In the genomic region with DNA sequence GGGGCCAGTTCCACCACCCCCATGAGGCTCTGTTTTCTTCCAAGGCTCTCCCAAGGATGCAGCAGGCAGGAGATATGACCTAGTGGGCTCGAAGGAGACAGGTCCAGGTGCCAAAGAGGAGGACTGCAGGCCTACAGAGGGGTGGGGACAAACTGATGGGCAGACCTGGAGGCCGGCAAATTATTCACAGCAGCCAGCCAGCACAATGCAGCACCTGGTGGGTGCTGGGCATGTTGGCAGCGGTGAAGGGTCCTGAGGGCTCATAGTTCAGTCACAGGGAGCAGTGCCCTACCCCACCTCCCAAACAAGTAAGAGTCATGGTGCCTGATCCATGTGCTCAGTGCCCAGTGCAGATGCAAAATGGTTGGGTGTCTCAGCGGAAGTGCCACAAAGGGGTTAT, we compare ENCODE assay signal across 21 cellular contexts.
A peak's percentile ranks its signal among the peaks of the same experiment; 100 is the strongest.
DNase-seq lines count a peak whose midpoint lies in the region; ATAC-seq and TF ChIP-seq lines count a peak whose summit lies in the region.
"Had no signal": no experiment of that assay in that cellular context is flagged by ENCODE, and none has a peak within 500 bp of the region (broad histone marks: within the 10 kb centered on the region; RNA-seq: fewer than 3 reads in every experiment).

No MANE protein-coding gene starts in this region.

- WGBS in esophagus muscularis mucosa: 91% methylated on average over 3 of the region's 4 CpGs
- 69 to 86% (median 82%) methylated on average over 4 of the region's 4 CpGs for WGBS in spleen, 5 donors

- peaks cover 14% of the 10 kb centered on the region for H3K27me3 Mint-ChIP-seq in neural progenitor cell (ENCODE audit: insufficient read depth, low read depth)
- H3K27me3 Mint-ChIP-seq in activated naive CD8-positive, alpha-beta T cell treated with anti-CD3 and anti-CD28 coated beads, Interleukin-2, amount 50 U/mL, for 24 hours: peaks cover 17% of the 10 kb centered on the region

- H3K4me3 ChIP-seq in esophagus muscularis mucosa: no peak overlapping the region
- no peak overlapping the region for H3K4me3 ChIP-seq in neural progenitor cell
- no peak overlapping the region for H3K4me3 ChIP-seq in spleen
- H3K4me3 ChIP-seq: A549; BLaER1 treated with 17β-estradiol and CSF1 and Interleukin-3, amounts not matched to agents 10 nM and 100 nM; HAP-1 had no signal

- H3K79me2 ChIP-seq in neural progenitor cell (ENCODE audit: low read depth): no peaks in the 10 kb centered on the region

- intact Hi-C loops in esophagus muscularis mucosa (cut with DNase I) (no loop called here), spleen (cut with DNase I; ENCODE audit: low total_unique reads) (no loop called here)

- H3K36me3 ChIP-seq in esophagus muscularis mucosa (no peaks in the 10 kb centered on the region), neural progenitor cell (no peaks in the 10 kb centered on the region), spleen (no peaks in the 10 kb centered on the region)
- H3K36me3 ChIP-seq: BE2C; BLaER1 treated with 17β-estradiol and CSF1 and Interleukin-3, amounts not matched to agents 10 nM and 100 nM; HAP-1 had no signal

- no peak for ATAC-seq in activated naive CD8-positive, alpha-beta T cell treated with anti-CD3 and anti-CD28 coated beads, Interleukin-2, amount 50 U/mL, for 24 hours
- ATAC-seq: A549 had no signal

- no peak for TF ChIP-seq EP300 in esophagus muscularis mucosa (IDR thresholded peaks at IDR 0.05)

- no peaks in the 10 kb centered on the region for H3F3A ChIP-seq in neural progenitor cell (ENCODE audit: low read depth)

- H3K4me3 Mint-ChIP-seq in neural progenitor cell: no peak overlapping the region
- no peak overlapping the region for H3K4me3 Mint-ChIP-seq in activated naive CD8-positive, alpha-beta T cell treated with anti-CD3 and anti-CD28 coated beads, Interleukin-2, amount 50 U/mL, for 24 hours
- H3K4me3 Mint-ChIP-seq: CD14-positive monocyte; CD4-positive, alpha-beta memory T cell; HFFc6 had no signal

- H3K27me3 ChIP-seq in esophagus muscularis mucosa: peaks cover 0 to 52% (median 3%) of the 10 kb centered on the region in 4 donors
- peaks cover 5% of the 10 kb centered on the region for H3K27me3 ChIP-seq in neural progenitor cell
- H3K27me3 ChIP-seq in spleen (replicated peaks in 1 of 7): peaks cover 0 to 45% (median 7%) of the 10 kb centered on the region in 7 donors
- H3K27me3 ChIP-seq: BE2C; BLaER1 treated with 17β-estradiol and CSF1 and Interleukin-3, amounts not matched to agents 10 nM and 100 nM had no signal

- no peak overlapping the region for H3K27ac ChIP-seq in esophagus muscularis mucosa (replicated peaks in 1 of 4)
- H3K27ac ChIP-seq in neural progenitor cell: no peak overlapping the region
- no peak overlapping the region for H3K27ac ChIP-seq in spleen
- H3K27ac ChIP-seq: BLaER1 treated with 17β-estradiol and CSF1 and Interleukin-3, amounts not matched to agents 10 nM and 100 nM had no signal

- DNase-seq in ecto neural progenitor cell (ENCODE audit: low spot score): peak; percentile 29
- peak; percentile 82 for DNase-seq in esophagus muscularis mucosa (ENCODE audit: extremely low spot score)
- DNase-seq in neural progenitor cell (ENCODE audit: low spot score): no peak
- peak; percentile 49 for DNase-seq in spleen
- DNase-seq in iPS-NIHi7 (ENCODE audit: extremely low spot score): no peak
- no peak for DNase-seq in activated naive CD8-positive, alpha-beta T cell treated with anti-CD3 and anti-CD28 coated beads, Interleukin-2, amount 50 U/mL, for 24 hours
- no peak for DNase-seq in activated CD4-positive, alpha-beta T cell treated with anti-CD3 and anti-CD28 coated beads, Interleukin-2, amount 50 U/mL, for 48 hours
- DNase-seq: 8988T; ACHN; AML-193; BE2C; CD4-positive, alpha-beta memory T cell; COR-L47; DMS153; DND-41; GOT3; HFFc6 had no signal

- H4K20me1 ChIP-seq in neural progenitor cell (ENCODE audit: low read depth): no peaks in the 10 kb centered on the region
- H4K20me1 ChIP-seq: BLaER1 treated with 17β-estradiol and CSF1 and Interleukin-3, amounts not matched to agents 10 nM and 100 nM had no signal

- H3K4me1 ChIP-seq in esophagus muscularis mucosa (peaks cover 0 to 4% (median 0%) of the 10 kb centered on the region in 4 donors), neural progenitor cell (peaks cover 4% of the 10 kb centered on the region), spleen (no peaks in the 10 kb centered on the region)
- H3K4me1 ChIP-seq: BE2C, HAP-1 had no signal

- H3K4me2 ChIP-seq in neural progenitor cell: no peak overlapping the region
- H3K4me2 ChIP-seq: A549; BLaER1 treated with 17β-estradiol and CSF1 and Interleukin-3, amounts not matched to agents 10 nM and 100 nM had no signal

- H3K4me1 Mint-ChIP-seq in neural progenitor cell: peaks cover 17% of the 10 kb centered on the region
- H3K4me1 Mint-ChIP-seq in activated naive CD8-positive, alpha-beta T cell treated with anti-CD3 and anti-CD28 coated beads, Interleukin-2, amount 50 U/mL, for 24 hours: no peaks in the 10 kb centered on the region
- H3K4me1 Mint-ChIP-seq: CD14-positive monocyte; CD4-positive, alpha-beta memory T cell had no signal

- TF ChIP-seq POLR2A in esophagus muscularis mucosa (IDR thresholded peaks at IDR 0.05; ENCODE audit: low read depth): no peak
- no peak for TF ChIP-seq POLR2A in spleen (IDR thresholded peaks at IDR 0.05)

- H3K27ac Mint-ChIP-seq in neural progenitor cell: peak overlapping the region; percentile 5
- H3K27ac Mint-ChIP-seq in activated naive CD8-positive, alpha-beta T cell treated with anti-CD3 and anti-CD28 coated beads, Interleukin-2, amount 50 U/mL, for 24 hours: no peak overlapping the region
- H3K27ac Mint-ChIP-seq: CD14-positive monocyte; CD4-positive, alpha-beta memory T cell; HFFc6 had no signal

- H3K9me3 Mint-ChIP-seq in neural progenitor cell: no peaks in the 10 kb centered on the region
- H3K9me3 Mint-ChIP-seq in activated naive CD8-positive, alpha-beta T cell treated with anti-CD3 and anti-CD28 coated beads, Interleukin-2, amount 50 U/mL, for 24 hours: no peaks in the 10 kb centered on the region
- H3K9me3 Mint-ChIP-seq: CD14-positive monocyte; CD4-positive, alpha-beta memory T cell; HFFc6 had no signal

- no peak overlapping the region for H2AFZ ChIP-seq in neural progenitor cell (replicated peaks)

- H3K9ac ChIP-seq in neural progenitor cell: no peak overlapping the region
- H3K9ac ChIP-seq: BLaER1 treated with 17β-estradiol and CSF1 and Interleukin-3, amounts not matched to agents 10 nM and 100 nM had no signal

- no peaks in the 10 kb centered on the region for H3K9me3 ChIP-seq in esophagus muscularis mucosa
- H3K9me3 ChIP-seq in neural progenitor cell (ENCODE audit: low read depth): no peaks in the 10 kb centered on the region
- H3K9me3 ChIP-seq in spleen: no peaks in the 10 kb centered on the region
- H3K9me3 ChIP-seq: A549; BE2C; BLaER1 treated with 17β-estradiol and CSF1 and Interleukin-3, amounts not matched to agents 10 nM and 100 nM; HAP-1 had no signal

- peaks cover 2% of the 10 kb centered on the region for H3K36me3 Mint-ChIP-seq in neural progenitor cell
- H3K36me3 Mint-ChIP-seq in activated naive CD8-positive, alpha-beta T cell treated with anti-CD3 and anti-CD28 coated beads, Interleukin-2, amount 50 U/mL, for 24 hours (ENCODE audit: low read depth): no peaks in the 10 kb centered on the region
- H3K36me3 Mint-ChIP-seq: CD14-positive monocyte; CD4-positive, alpha-beta memory T cell had no signal

- TF ChIP-seq CTCF in esophagus muscularis mucosa (IDR thresholded peaks at IDR 0.05) (no peak), neural progenitor cell (IDR thresholded peaks at IDR 0.05) (no peak), spleen (IDR thresholded peaks at IDR 0.05 in 8 of 11, conservative IDR thresholded peaks at IDR 0.05 in 3 of 11) (no peak)

Comparison
In these comparisons a context has a peak if more than half of its experiments do, and no peak if none do; other contexts are left out.
1. DNase-seq: peak in ecto neural progenitor cell (single experiment), esophagus muscularis mucosa (single experiment) and spleen (single experiment); none in neural progenitor cell (single experiment), iPS-NIHi7 (single experiment), activated naive CD8-positive, alpha-beta T cell treated with anti-CD3 and anti-CD28 coated beads, Interleukin-2, amount 50 U/mL, for 24 hours (single experiment) and activated CD4-positive, alpha-beta T cell treated with anti-CD3 and anti-CD28 coated beads, Interleukin-2, amount 50 U/mL, for 48 hours (0 of 2).